2 cellular contexts compared by ENCODE assay signal in the genomic region with DNA sequence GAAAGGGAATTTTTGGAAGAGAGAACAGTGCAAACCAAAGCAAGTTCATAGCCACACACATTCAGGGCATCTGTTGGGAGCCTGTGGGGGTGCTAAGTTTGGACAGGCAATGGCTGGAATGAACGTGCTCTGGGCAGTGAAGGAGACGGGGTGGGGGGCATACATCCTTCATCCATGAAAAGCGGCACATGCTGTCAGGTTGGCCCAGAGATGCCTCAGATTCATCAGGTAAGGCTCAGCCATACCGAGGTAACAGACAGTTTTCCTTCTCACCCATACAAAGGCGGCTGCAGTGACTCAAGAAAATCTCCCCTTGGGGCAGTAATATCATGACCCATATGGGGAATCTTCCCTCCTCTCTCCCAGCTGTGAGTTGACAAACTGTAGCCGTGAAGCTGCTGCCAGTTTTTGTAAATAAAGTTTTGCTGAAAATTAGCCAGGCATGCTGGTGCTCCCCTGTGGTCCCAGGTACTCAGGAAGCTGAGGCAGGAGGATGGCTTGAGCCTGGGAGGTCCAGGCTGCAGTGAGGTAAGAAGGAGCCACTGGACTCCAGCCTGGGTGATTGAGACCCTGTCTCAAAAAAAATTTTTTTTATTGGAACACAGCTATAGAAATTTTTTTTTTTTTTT.
TF ChIP-seq lines count a peak whose summit lies in the region.

No MANE protein-coding gene starts in this region.

TF ChIP-seq in HCT116, 20 proteins besides CTCF, POLR2A, EP300 and RAD21:
- TF ChIP-seq SP1 (IDR thresholded peaks at IDR 0.05; ENCODE audit: low read depth) = no peak
- TF ChIP-seq, protein P1, sequence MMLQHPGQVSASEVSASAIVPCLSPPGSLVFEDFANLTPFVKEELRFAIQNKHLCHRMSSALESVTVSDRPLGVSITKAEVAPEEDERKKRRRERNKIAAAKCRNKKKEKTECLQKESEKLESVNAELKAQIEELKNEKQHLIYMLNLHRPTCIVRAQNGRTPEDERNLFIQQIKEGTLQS (IDR thresholded peaks at IDR 0.05) = no peak

TF ChIP-seq in SK-N-SH treated with all-trans-retinoic acid at 6 μM for 48 hours, 23 proteins besides CTCF, POLR2A, EP300 and RAD21:
- TF ChIP-seq ZNF8 (CRISPR knock-in tag; IDR thresholded peaks at IDR 0.05) (no peak), ZC3H10 (CRISPR knock-in tag; IDR thresholded peaks at IDR 0.05) (no peak), SNAI2 (CRISPR knock-in tag; IDR thresholded peaks at IDR 0.05) (no peak), BACH2 (CRISPR knock-in tag; IDR thresholded peaks at IDR 0.05; ENCODE audit: borderline replicate concordance) (no peak), TCF4 (CRISPR knock-in tag; IDR thresholded peaks at IDR 0.05; ENCODE audit: borderline replicate concordance) (no peak), OSR1 (CRISPR knock-in tag; IDR thresholded peaks at IDR 0.05) (no peak), PPARA (CRISPR knock-in tag; IDR thresholded peaks at IDR 0.05; ENCODE audit: borderline replicate concordance) (no peak), ZNF565 (CRISPR knock-in tag; conservative IDR thresholded peaks at IDR 0.05; ENCODE audit: low read depth) (no peak), ZFP30 (CRISPR knock-in tag; IDR thresholded peaks at IDR 0.05) (no peak)
- TF ChIP-seq, protein P2, sequence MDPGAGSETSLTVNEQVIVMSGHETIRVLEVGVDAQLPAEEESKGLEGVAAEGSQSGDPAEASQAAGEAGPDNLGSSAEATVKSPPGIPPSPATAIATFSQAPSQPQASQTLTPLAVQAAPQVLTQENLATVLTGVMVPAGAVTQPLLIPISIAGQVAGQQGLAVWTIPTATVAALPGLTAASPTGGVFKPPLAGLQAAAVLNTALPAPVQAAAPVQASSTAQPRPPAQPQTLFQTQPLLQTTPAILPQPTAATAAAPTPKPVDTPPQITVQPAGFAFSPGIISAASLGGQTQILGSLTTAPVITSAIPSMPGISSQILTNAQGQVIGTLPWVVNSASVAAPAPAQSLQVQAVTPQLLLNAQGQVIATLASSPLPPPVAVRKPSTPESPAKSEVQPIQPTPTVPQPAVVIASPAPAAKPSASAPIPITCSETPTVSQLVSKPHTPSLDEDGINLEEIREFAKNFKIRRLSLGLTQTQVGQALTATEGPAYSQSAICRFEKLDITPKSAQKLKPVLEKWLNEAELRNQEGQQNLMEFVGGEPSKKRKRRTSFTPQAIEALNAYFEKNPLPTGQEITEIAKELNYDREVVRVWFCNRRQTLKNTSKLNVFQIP (CRISPR knock-in tag; IDR thresholded peaks at IDR 0.05; ENCODE audit: borderline replicate concordance, low read depth) = no peak
- TF ChIP-seq, protein P3, sequence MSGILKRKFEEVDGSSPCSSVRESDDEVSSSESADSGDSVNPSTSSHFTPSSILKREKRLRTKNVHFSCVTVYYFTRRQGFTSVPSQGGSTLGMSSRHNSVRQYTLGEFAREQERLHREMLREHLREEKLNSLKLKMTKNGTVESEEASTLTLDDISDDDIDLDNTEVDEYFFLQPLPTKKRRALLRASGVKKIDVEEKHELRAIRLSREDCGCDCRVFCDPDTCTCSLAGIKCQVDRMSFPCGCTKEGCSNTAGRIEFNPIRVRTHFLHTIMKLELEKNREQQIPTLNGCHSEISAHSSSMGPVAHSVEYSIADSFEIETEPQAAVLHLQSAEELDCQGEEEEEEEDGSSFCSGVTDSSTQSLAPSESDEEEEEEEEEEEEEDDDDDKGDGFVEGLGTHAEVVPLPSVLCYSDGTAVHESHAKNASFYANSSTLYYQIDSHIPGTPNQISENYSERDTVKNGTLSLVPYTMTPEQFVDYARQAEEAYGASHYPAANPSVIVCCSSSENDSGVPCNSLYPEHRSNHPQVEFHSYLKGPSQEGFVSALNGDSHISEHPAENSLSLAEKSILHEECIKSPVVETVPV (CRISPR knock-in tag; IDR thresholded peaks at IDR 0.05) = no peak
